Comparison of ENCODE assay signal across 13 cellular contexts in genomic region chr7:68537228-68538071, GRCh38.
DNase-seq lines count a peak whose midpoint lies in the region; TF ChIP-seq lines count a peak whose summit lies in the region.
"Had no signal": no experiment of that assay in that cellular context is flagged by ENCODE, and none has a peak within 500 bp of the region (broad histone marks: within the 10 kb centered on the region; RNA-seq: fewer than 3 reads in every experiment).

No MANE protein-coding gene starts in this region.

- no peaks in the 10 kb centered on the region for H3K79me2 ChIP-seq in mesendoderm (ENCODE audit: control insufficient read depth, insufficient read depth, low read length)

- H3K9ac ChIP-seq in mesendoderm (ENCODE audit: low read length), result no peak overlapping the region

- no peak overlapping the region for H2BK5ac ChIP-seq in mesendoderm (ENCODE audit: low read length)

- DNase-seq in DMS 273 (lab: John Stamatoyannopoulos, UW; ENCODE audit: unreplicated experiment), result peak; percentile 75
- DNase-seq in NCI-H1694 (lab: John Stamatoyannopoulos, UW), result peak; percentile 69
- peak; percentile 50 for DNase-seq in SK-N-DZ (ENCODE audit: low spot score)
- DNase-seq in mesendoderm, result peak; percentile 13
- no peak for DNase-seq in islet precursor cell
- no peak for DNase-seq in RKO (ENCODE audit: low spot score)
- DNase-seq in HFFc6, result no peak
- DNase-seq: CD4-positive, CD25-positive, alpha-beta regulatory T cell; DMS79; MG63; NCI-H1092 treated with DMSO at 0.1 percent for 48 hours; NCI-H2107; Right ventricle myocardium superior had no signal

- H3K27me3 Mint-ChIP-seq in HFFc6 (ENCODE audit: insufficient read depth), result no peaks in the 10 kb centered on the region; the same call in 1 of the 2 replicates
- H3K27me3 Mint-ChIP-seq: CD4-positive, CD25-positive, alpha-beta regulatory T cell had no signal

- no peak overlapping the region for H2BK15ac ChIP-seq in mesendoderm (replicated peaks; ENCODE audit: low read depth)

- H3K27me3 ChIP-seq in mesendoderm (ENCODE audit: insufficient read depth, low read length, poor library complexity), result no peaks in the 10 kb centered on the region
- H3K27me3 ChIP-seq: MG63 had no signal

- no peak overlapping the region for H3K23ac ChIP-seq in mesendoderm (ENCODE audit: low read length)

- no peak overlapping the region for H2AK5ac ChIP-seq in mesendoderm (ENCODE audit: low read length)

- no peak overlapping the region for H3K27ac ChIP-seq in mesendoderm (ENCODE audit: low read depth, low read length)

- no peak overlapping the region for H4K8ac ChIP-seq in mesendoderm (ENCODE audit: low read depth, low read length)

- no peak overlapping the region for H3K4me3 Mint-ChIP-seq in HFFc6
- H3K4me3 Mint-ChIP-seq: CD4-positive, CD25-positive, alpha-beta regulatory T cell had no signal

- TF ChIP-seq CTCF in HFFc6 (IDR thresholded peaks at IDR 0.05), result no peak

- whole genome bisulfite sequencing in mesendoderm (ENCODE audit: extremely low coverage, insufficient coverage, low lambda C conversion rate), result no CpG with 5 or more reads among the region's 11 CpGs

- no peak overlapping the region for H2BK120ac ChIP-seq in mesendoderm (ENCODE audit: low read depth, low read length)

- no peaks in the 10 kb centered on the region for H3K4me1 ChIP-seq in mesendoderm (ENCODE audit: control insufficient read depth, low read depth, low read length)

- H3K9me3 Mint-ChIP-seq in HFFc6, result peaks cover 10% of the 10 kb centered on the region

- H4K5ac ChIP-seq in mesendoderm (ENCODE audit: low read length), result no peak overlapping the region

- no peaks in the 10 kb centered on the region for H3K36me3 ChIP-seq in mesendoderm (ENCODE audit: control insufficient read depth, insufficient read depth, low read length)
- H3K36me3 ChIP-seq: MG63 had no signal

- H3K4me2 ChIP-seq in mesendoderm (ENCODE audit: low read length), result no peak overlapping the region

- H3K4me3 ChIP-seq in mesendoderm (ENCODE audit: low read length), result no peak overlapping the region
- H3K4me3 ChIP-seq: MG63 had no signal

- H3K4ac ChIP-seq in mesendoderm (ENCODE audit: low read depth, low read length), result no peak overlapping the region

- H3K56ac ChIP-seq in mesendoderm (ENCODE audit: low read length), result no peak overlapping the region

- no peaks in the 10 kb centered on the region for H3K36me3 Mint-ChIP-seq in HFFc6 (ENCODE audit: low read depth)
- H3K36me3 Mint-ChIP-seq: CD4-positive, CD25-positive, alpha-beta regulatory T cell had no signal

- H3K18ac ChIP-seq in mesendoderm (ENCODE audit: low read length), result no peak overlapping the region

- H3K79me1 ChIP-seq in mesendoderm (ENCODE audit: low read length), result no peaks in the 10 kb centered on the region

- H3K27ac Mint-ChIP-seq in HFFc6, result no peak overlapping the region
- H3K27ac Mint-ChIP-seq: CD4-positive, CD25-positive, alpha-beta regulatory T cell had no signal

- no peaks in the 10 kb centered on the region for H3K4me1 Mint-ChIP-seq in HFFc6 (ENCODE audit: low read depth)
- H3K4me1 Mint-ChIP-seq: CD4-positive, CD25-positive, alpha-beta regulatory T cell had no signal

Comparison
In these comparisons a context has a peak if more than half of its experiments do, and no peak if none do; other contexts are left out.
1. DNase-seq: peak in DMS 273 (single experiment), NCI-H1694 (single experiment), SK-N-DZ (single experiment) and mesendoderm (single experiment); none in islet precursor cell (single experiment), RKO (single experiment) and HFFc6 (single experiment).